9 cellular contexts compared by ENCODE assay signal in the genomic region with DNA sequence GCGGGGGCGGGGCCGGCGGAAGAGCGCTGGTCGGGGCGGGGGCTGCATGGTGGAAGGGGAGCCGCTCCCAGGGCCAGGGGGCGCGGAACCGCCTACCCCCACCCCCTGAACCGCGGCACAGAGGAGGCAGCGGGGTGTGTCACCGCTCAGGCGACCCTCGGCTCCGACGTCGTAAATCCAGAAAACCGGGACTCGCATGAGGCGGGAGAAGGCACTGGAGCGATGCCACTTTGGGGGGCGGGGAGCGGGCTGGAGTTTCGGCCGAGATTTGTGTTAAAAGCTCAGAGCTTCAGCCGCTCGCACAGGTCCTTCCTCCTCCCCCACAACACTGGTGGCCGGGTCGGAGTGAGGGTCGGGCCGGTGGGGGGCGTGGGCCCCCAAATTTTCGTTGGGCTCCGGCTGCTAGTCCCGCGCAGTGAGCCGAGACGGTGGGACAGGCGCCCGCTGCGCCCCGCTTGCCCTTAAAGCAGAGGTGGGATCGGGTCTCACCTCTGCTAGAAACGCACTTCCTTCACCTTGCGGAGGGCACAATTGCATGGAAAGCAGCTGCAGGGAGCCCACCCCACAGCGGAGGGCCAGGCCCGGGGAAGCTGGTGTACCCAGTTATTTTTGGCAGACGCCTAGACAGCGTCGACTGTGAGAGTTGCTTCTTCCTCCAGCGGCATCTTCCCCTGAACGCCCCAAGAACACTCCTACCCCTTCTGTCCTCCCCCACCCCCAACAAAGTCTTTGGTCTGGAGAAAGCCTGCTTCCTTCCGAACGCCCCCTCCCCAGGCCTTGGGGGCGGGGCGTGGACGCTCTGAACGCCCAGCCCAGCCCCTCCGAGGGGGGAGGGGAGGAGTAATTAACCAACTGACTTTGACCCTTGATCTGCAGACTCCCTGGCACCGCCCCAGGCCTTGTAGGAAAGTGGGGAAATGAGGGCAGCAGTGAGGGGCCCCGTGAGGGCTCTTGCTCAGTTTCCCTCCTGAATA. TPM values are rescaled to one million over a fixed set of nuclear protein-coding genes. Genes with fewer than 3 reads are reported as not detected.
DNase-seq lines count a peak whose midpoint lies in the region; ATAC-seq and TF ChIP-seq lines count a peak whose summit lies in the region.
"Had no signal": no experiment of that assay in that cellular context is flagged by ENCODE, and none has a peak within 500 bp of the region (broad histone marks: within the 10 kb centered on the region; RNA-seq: fewer than 3 reads in every experiment).

No MANE protein-coding gene starts in this region.

- H3K27me3 ChIP-seq in KMS-11 (ENCODE audit: insufficient read depth, low read depth): peaks cover 16% of the 10 kb centered on the region
- peaks cover 4 to 5% of the 10 kb centered on the region in 2 donors for H3K27me3 ChIP-seq in duodenal mucosa (ENCODE audit: control insufficient read depth in 1 of 2, insufficient read depth in 2 of 2, low read length in 2 of 2)
- H3K27me3 ChIP-seq in neural progenitor cell: peaks cover 85% of the 10 kb centered on the region
- H3K27me3 ChIP-seq in gastrocnemius medialis: peaks cover 23 to 53% (median 40%) of the 10 kb centered on the region in 3 donors

- H3K4me1 Mint-ChIP-seq in Calu3 (ENCODE audit: low read depth, unreplicated experiment) (peaks cover 46% of the 10 kb centered on the region), neural progenitor cell (peaks cover 10% of the 10 kb centered on the region)

- TF ChIP-seq POLR2A in gastrocnemius medialis (IDR thresholded peaks at IDR 0.05): no peak

- BruUV-seq in Calu3 (replicated peaks; lab: Mats Ljungman, UMichigan): no TSS peak

- CTCF ChIA-PET in Calu3 (lab: Charles Lee): interaction anchor here (1.0 kb wide), 1 partner anchor 8 kb away, joined by 4 read pairs; no protein-coding TSS in a partner anchor

- H3K9me3 ChIP-seq in duodenal mucosa (ENCODE audit: control insufficient read depth in 1 of 2, low read length in 2 of 2) (no peaks in the 10 kb centered on the region), neural progenitor cell (ENCODE audit: low read depth) (no peaks in the 10 kb centered on the region), gastrocnemius medialis (no peaks in the 10 kb centered on the region)

- H3K4me1 ChIP-seq in KMS-11 (ENCODE audit: low read depth, poor library complexity, severe bottlenecking) (peaks cover 5% of the 10 kb centered on the region), duodenal mucosa (ENCODE audit: control insufficient read depth in 1 of 2, insufficient read depth in 2 of 2, low read length in 2 of 2) (peaks cover 46 to 50% of the 10 kb centered on the region in 2 donors), neural progenitor cell (peaks cover 15% of the 10 kb centered on the region), gastrocnemius medialis (peaks cover 4% of the 10 kb centered on the region in 2 donors)

- no peaks in the 10 kb centered on the region for H3K9me3 Mint-ChIP-seq in Calu3 (ENCODE audit: low read depth, unreplicated experiment)
- no peaks in the 10 kb centered on the region for H3K9me3 Mint-ChIP-seq in neural progenitor cell

- H3K79me2 ChIP-seq in KMS-11 (ENCODE audit: insufficient read depth, low read depth) (no peaks in the 10 kb centered on the region), neural progenitor cell (ENCODE audit: low read depth) (no peaks in the 10 kb centered on the region)

- no peak overlapping the region for H3K4me3 ChIP-seq in KMS-11 (IDR thresholded peaks at IDR 0.05; ENCODE audit: insufficient read depth, low read depth, low read length)
- peak overlapping the region; percentile 82 to 85 for H3K4me3 ChIP-seq in duodenal mucosa (ENCODE audit: low read depth in 1 of 2, low read length in 2 of 2)
- H3K4me3 ChIP-seq in neural progenitor cell: peak overlapping the region; percentile 28
- peak overlapping the region in 1 of 4 donors; percentile 24 for H3K4me3 ChIP-seq in gastrocnemius medialis

- TF ChIP-seq CTCF in Calu3 (IDR thresholded peaks at IDR 0.05; ENCODE audit: unreplicated experiment) (no peak), KMS-11 (conservative IDR thresholded peaks at IDR 0.05; ENCODE audit: low read depth, low read length) (no peak), neural progenitor cell (IDR thresholded peaks at IDR 0.05) (no peak), gastrocnemius medialis (IDR thresholded peaks at IDR 0.05 in 4 of 5, conservative IDR thresholded peaks at IDR 0.05 in 1 of 5) (no peak)

- intact Hi-C loops in Calu3 (cut with micrococcal nuclease; ENCODE audit: unreplicated experiment) (no loop called here), gastrocnemius medialis (cut with DNase I; ENCODE audit: low total_unique reads) (loop anchor here (10.0 kb wide), 1 partner anchor 197 kb away; no protein-coding TSS in a partner anchor)

- in situ Hi-C loops in gastrocnemius medialis (cut with MboI; ENCODE audit: low sequenced_read_pairs in 4 of 4): no loop called here

- no peak overlapping the region for H3K27ac ChIP-seq in KMS-11
- peak overlapping the region; percentile 75 for H3K27ac ChIP-seq in duodenal mucosa (ENCODE audit: low read depth, low read length)
- no peak overlapping the region for H3K27ac ChIP-seq in neural progenitor cell
- no peak overlapping the region for H3K27ac ChIP-seq in gastrocnemius medialis

- no peak overlapping the region for H3K9ac ChIP-seq in KMS-11
- H3K9ac ChIP-seq in duodenal mucosa (ENCODE audit: low read depth in 1 of 2, low read length in 2 of 2): peak overlapping the region; percentile 83 to 91
- H3K9ac ChIP-seq in neural progenitor cell: no peak overlapping the region

- DNase-seq in Calu3 (peak; percentile 33), neural progenitor cell (ENCODE audit: low spot score) (peak; percentile 51), gastrocnemius medialis (no peak), NCI-H187 treated with DMSO at 0.1 percent for 48 hours (lab: John Stamatoyannopoulos, UW) (no peak)
- DNase-seq: islet precursor cell had no signal

- H3K36me3 Mint-ChIP-seq in Calu3 (ENCODE audit: insufficient read depth, unreplicated experiment) (peaks cover 53% of the 10 kb centered on the region), neural progenitor cell (no peaks in the 10 kb centered on the region)

- H3K27ac Mint-ChIP-seq in Calu3 (ENCODE audit: unreplicated experiment) (peak overlapping the region; percentile 75), neural progenitor cell (no peak overlapping the region)

- H4K20me1 ChIP-seq in KMS-11 (ENCODE audit: insufficient read depth): no peaks in the 10 kb centered on the region
- peaks cover 10% of the 10 kb centered on the region for H4K20me1 ChIP-seq in neural progenitor cell (ENCODE audit: low read depth)

- H3K4me2 ChIP-seq in KMS-11 (no peak overlapping the region), neural progenitor cell (peak overlapping the region; percentile 60)

- no peaks in the 10 kb centered on the region for H3K27me3 Mint-ChIP-seq in Calu3 (ENCODE audit: unreplicated experiment)
- H3K27me3 Mint-ChIP-seq in neural progenitor cell (ENCODE audit: insufficient read depth, low read depth): peaks cover 54% of the 10 kb centered on the region

- H3K4me3 Mint-ChIP-seq in Calu3 (ENCODE audit: low read depth, unreplicated experiment) (peak overlapping the region; percentile 86), neural progenitor cell (peak overlapping the region; percentile 81)

- H3K36me3 ChIP-seq in KMS-11 (ENCODE audit: insufficient read depth) (no peaks in the 10 kb centered on the region), duodenal mucosa (ENCODE audit: control insufficient read depth in 1 of 2, insufficient read depth in 2 of 2, low read length in 2 of 2) (peaks cover 0 to 3% of the 10 kb centered on the region in 2 donors), neural progenitor cell (no peaks in the 10 kb centered on the region), gastrocnemius medialis (no peaks in the 10 kb centered on the region)

- H2AFZ ChIP-seq in KMS-11 (ENCODE audit: low read depth) (peak overlapping the region; percentile 22; the same call in 1 of the 2 replicates), neural progenitor cell (replicated peaks) (no peak overlapping the region)

- no peak for ATAC-seq in GM18511 (IDR thresholded peaks at IDR 0.05; ENCODE audit: unreplicated experiment)
- no peak for ATAC-seq in GM18868 (IDR thresholded peaks at IDR 0.05; ENCODE audit: unreplicated experiment)
- no peak for ATAC-seq in gastrocnemius medialis

- H3F3A ChIP-seq in neural progenitor cell (ENCODE audit: low read depth): peaks cover 3% of the 10 kb centered on the region

RNA-seq across cellular contexts. Expression of gene OVOL1, which starts 1.1 kb away (rescaled TPM):
- total RNA-seq in Calu3 (2022) (12.7 and 15.2 TPM in 2 replicates), neural progenitor cell (ENCODE audit: low replicate concordance) (0.12 TPM in 1 of 2 replicates, not detected in the other), gastrocnemius medialis (under 1 TPM in 1 of 4 donors, not detected in 3; 0.15 TPM)

RNA-seq across cellular contexts. Expression of gene AP5B1, which starts 7.2 kb away (rescaled TPM):
- total RNA-seq in Calu3 (2022) (18.5 and 21.9 TPM in 2 replicates), neural progenitor cell (ENCODE audit: low replicate concordance) (3.6 and 13.8 TPM in 2 replicates), gastrocnemius medialis (10 to 100 TPM; 20.3 to 42.5 (median 29.7) TPM)

RNA-seq across cellular contexts. Expression of gene SNX32, which starts 45.8 kb away (rescaled TPM):
- total RNA-seq in Calu3 (2022) (not detected in 2 replicates), neural progenitor cell (ENCODE audit: low replicate concordance) (1.4 and 3.0 TPM in 2 replicates), gastrocnemius medialis (under 1 TPM in 1 of 4 donors, not detected in 3; 0.11 TPM)

Comparison
In these comparisons a context has a peak if more than half of its experiments do, and no peak if none do; other contexts are left out.
1. DNase-seq: peak in Calu3 (single experiment) and neural progenitor cell (single experiment); none in gastrocnemius medialis (0 of 2) and NCI-H187 treated with DMSO at 0.1 percent for 48 hours (single experiment).
2. H3K9ac ChIP-seq: peak in duodenal mucosa (2 of 2); none in KMS-11 (single experiment) and neural progenitor cell (single experiment).
3. RNA of gene OVOL1, which starts 1.1 kb away (total RNA-seq): 12.7 to 15.2 TPM in Calu3; 0.12 TPM in neural progenitor cell and 0.15 TPM in gastrocnemius medialis; every median in the first group is over 10 times any median in the second.